ENCODE assay signal across 25 cellular contexts in the genomic region with DNA sequence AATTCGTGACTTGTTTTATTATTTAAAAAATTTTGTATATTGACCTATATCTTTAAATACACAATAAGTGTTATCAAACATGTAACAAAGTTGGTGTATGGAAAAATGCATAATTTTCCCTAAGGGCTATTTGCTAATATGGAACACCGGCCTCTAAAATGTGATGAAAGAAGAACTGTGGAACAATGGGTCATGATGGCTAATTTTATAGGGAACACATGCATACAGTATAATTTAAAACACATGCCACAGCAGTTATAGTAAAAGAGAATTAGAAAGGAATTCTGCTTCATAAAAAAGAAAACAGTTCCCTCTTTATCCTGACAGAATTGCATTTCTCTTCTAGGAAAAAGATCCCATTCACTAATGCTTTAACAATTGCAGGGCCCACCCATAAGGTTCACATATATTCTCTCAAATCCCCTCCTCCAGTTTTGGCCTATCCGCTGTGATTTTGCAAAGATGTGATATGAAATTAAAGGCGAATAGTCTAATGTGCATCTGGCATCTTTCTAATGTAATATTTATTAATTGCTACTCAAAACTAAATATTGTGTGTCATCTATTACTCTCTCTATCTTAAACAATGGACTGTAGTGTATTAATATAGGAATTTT.
A peak's percentile ranks its signal among the peaks of the same experiment; 100 is the strongest.
DNase-seq lines count a peak whose midpoint lies in the region; ATAC-seq and TF ChIP-seq lines count a peak whose summit lies in the region.
"Had no signal": no experiment of that assay in that cellular context is flagged by ENCODE, and none has a peak within 500 bp of the region (broad histone marks: within the 10 kb centered on the region; RNA-seq: fewer than 3 reads in every experiment).

No MANE protein-coding gene starts in this region.

- H3K27me3 ChIP-seq in smooth muscle cell (ENCODE audit: low read depth): no peaks in the 10 kb centered on the region
- H3K27me3 ChIP-seq: BLaER1 treated with 17β-estradiol and CSF1 and Interleukin-3, amounts not matched to agents 10 nM and 100 nM; breast epithelium; gastrocnemius medialis; stomach; transverse colon had no signal

- H3F3A ChIP-seq in smooth muscle cell (ENCODE audit: low read depth): peaks cover 7% of the 10 kb centered on the region

- no peak overlapping the region for H3K9ac ChIP-seq in smooth muscle cell (ENCODE audit: low read depth)
- H3K9ac ChIP-seq: BLaER1 treated with 17β-estradiol and CSF1 and Interleukin-3, amounts not matched to agents 10 nM and 100 nM had no signal

- peaks cover 17% of the 10 kb centered on the region for H3K4me1 ChIP-seq in smooth muscle cell (ENCODE audit: low read depth)
- H3K4me1 ChIP-seq: breast epithelium, Caco-2, gastrocnemius medialis, transverse colon had no signal

- peak; percentile 66 for DNase-seq in GM04504 (ENCODE audit: low read depth)
- peak; percentile 86 for DNase-seq in fibroblast of peridontal ligament (ENCODE audit: extremely low read depth)
- no peak for DNase-seq in smooth muscle cell (lab: John Stamatoyannopoulos, UW; ENCODE audit: unreplicated experiment)
- no peak for DNase-seq in GDM1 (lab: John Stamatoyannopoulos, UW)
- DNase-seq in stimulated activated CD4-positive, alpha-beta T cell treated with anti-CD3 and anti-CD28 coated beads, Interleukin-4, amount 100 ng/mL, for 1 hour: no peak
- DNase-seq in superior temporal gyrus (ENCODE audit: extremely low spot score): no peak
- DNase-seq: activated B cell treated with CpG ODN at 0.5 μM for 24 hours; activated CD4-positive, alpha-beta T cell treated with anti-CD3 and anti-CD28 coated beads, Interleukin-2, amount 50 U/mL, for 48 hours; activated effector memory CD4-positive, alpha-beta T cell treated with anti-CD3 and anti-CD28 coated beads, Interleukin-2, amount 50 U/mL, for 16 hours; Caco-2; gastrocnemius medialis; NCI-H1436 treated with DMSO at 0.1 percent for 48 hours; NCI-H2171; NCI-H526 treated with DMSO at 0.1 percent for 48 hours; occipital lobe; stimulated activated CD4-positive, alpha-beta T cell treated with anti-CD3 and anti-CD28 coated beads, Interleukin-12 subunit alpha, Interleukin-12 subunit beta, amount 100 ng/mL, for 4 hours; stomach; T1000; transverse colon had no signal

- H2AFZ ChIP-seq in smooth muscle cell (ENCODE audit: low read depth): peak overlapping the region; percentile 33

- peak overlapping the region; percentile 42 for H3K4me2 ChIP-seq in smooth muscle cell
- H3K4me2 ChIP-seq: BLaER1 treated with 17β-estradiol and CSF1 and Interleukin-3, amounts not matched to agents 10 nM and 100 nM had no signal

- H3K9me3 ChIP-seq in smooth muscle cell (replicated peaks; ENCODE audit: low read depth): no peaks in the 10 kb centered on the region
- H3K9me3 ChIP-seq: breast epithelium, Caco-2, gastrocnemius medialis, stomach, transverse colon had no signal

- H3K4me3 ChIP-seq in smooth muscle cell: no peak overlapping the region
- H3K4me3 ChIP-seq: BLaER1 treated with 17β-estradiol and CSF1 and Interleukin-3, amounts not matched to agents 10 nM and 100 nM; breast epithelium; coronary artery; gastrocnemius medialis; lung; stomach; transverse colon had no signal

- H3K27ac ChIP-seq in smooth muscle cell (ENCODE audit: low read depth): peak overlapping the region; percentile 17
- H3K27ac ChIP-seq: BLaER1 treated with 17β-estradiol and CSF1 and Interleukin-3, amounts not matched to agents 10 nM and 100 nM; breast epithelium; coronary artery; gastrocnemius medialis; stomach; transverse colon had no signal

- no peaks in the 10 kb centered on the region for H3K36me3 ChIP-seq in smooth muscle cell (ENCODE audit: low read depth)
- H3K36me3 ChIP-seq: BLaER1 treated with 17β-estradiol and CSF1 and Interleukin-3, amounts not matched to agents 10 nM and 100 nM; breast epithelium; gastrocnemius medialis; stomach; transverse colon had no signal

- TF ChIP-seq CTCF in smooth muscle cell (IDR thresholded peaks at IDR 0.05; ENCODE audit: borderline replicate concordance, insufficient read depth, poor library complexity, severe bottlenecking): no peak

- H4K20me1 ChIP-seq in smooth muscle cell (ENCODE audit: low read depth): no peaks in the 10 kb centered on the region
- H4K20me1 ChIP-seq: BLaER1 treated with 17β-estradiol and CSF1 and Interleukin-3, amounts not matched to agents 10 nM and 100 nM had no signal

- peak; percentile 78 for ATAC-seq in SK-N-SH treated with all-trans-retinoic acid at 6 μM for 48 hours
- ATAC-seq in HG03442 (IDR thresholded peaks at IDR 0.05; ENCODE audit: unreplicated experiment): no peak
- ATAC-seq: gastrocnemius medialis had no signal

- H3K79me2 ChIP-seq in smooth muscle cell (ENCODE audit: low read depth): no peaks in the 10 kb centered on the region

- 82% methylated on average over 4 of the region's 4 CpGs for WGBS in smooth muscle cell (ENCODE audit: low lambda C conversion rate)

TF ChIP-seq in SK-N-SH treated with all-trans-retinoic acid at 6 μM for 48 hours, 23 proteins besides CTCF, POLR2A, EP300 and RAD21:
- no peak for TF ChIP-seq ZNF70 (CRISPR knock-in tag; IDR thresholded peaks at IDR 0.05)
- TF ChIP-seq TCF4 (CRISPR knock-in tag; IDR thresholded peaks at IDR 0.05; ENCODE audit: borderline replicate concordance): peak; percentile 90
- no peak for TF ChIP-seq GLIS3 (CRISPR knock-in tag; IDR thresholded peaks at IDR 0.05)
- TF ChIP-seq, protein P1, sequence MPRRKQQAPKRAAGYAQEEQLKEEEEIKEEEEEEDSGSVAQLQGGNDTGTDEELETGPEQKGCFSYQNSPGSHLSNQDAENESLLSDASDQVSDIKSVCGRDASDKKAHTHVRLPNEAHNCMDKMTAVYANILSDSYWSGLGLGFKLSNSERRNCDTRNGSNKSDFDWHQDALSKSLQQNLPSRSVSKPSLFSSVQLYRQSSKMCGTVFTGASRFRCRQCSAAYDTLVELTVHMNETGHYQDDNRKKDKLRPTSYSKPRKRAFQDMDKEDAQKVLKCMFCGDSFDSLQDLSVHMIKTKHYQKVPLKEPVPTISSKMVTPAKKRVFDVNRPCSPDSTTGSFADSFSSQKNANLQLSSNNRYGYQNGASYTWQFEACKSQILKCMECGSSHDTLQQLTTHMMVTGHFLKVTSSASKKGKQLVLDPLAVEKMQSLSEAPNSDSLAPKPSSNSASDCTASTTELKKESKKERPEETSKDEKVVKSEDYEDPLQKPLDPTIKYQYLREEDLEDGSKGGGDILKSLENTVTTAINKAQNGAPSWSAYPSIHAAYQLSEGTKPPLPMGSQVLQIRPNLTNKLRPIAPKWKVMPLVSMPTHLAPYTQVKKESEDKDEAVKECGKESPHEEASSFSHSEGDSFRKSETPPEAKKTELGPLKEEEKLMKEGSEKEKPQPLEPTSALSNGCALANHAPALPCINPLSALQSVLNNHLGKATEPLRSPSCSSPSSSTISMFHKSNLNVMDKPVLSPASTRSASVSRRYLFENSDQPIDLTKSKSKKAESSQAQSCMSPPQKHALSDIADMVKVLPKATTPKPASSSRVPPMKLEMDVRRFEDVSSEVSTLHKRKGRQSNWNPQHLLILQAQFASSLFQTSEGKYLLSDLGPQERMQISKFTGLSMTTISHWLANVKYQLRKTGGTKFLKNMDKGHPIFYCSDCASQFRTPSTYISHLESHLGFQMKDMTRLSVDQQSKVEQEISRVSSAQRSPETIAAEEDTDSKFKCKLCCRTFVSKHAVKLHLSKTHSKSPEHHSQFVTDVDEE (CRISPR knock-in tag; IDR thresholded peaks at IDR 0.05): peak; percentile 24; the same call in 1 of the 2 replicates

Comparison
In these comparisons a context has a peak if more than half of its experiments do, and no peak if none do; other contexts are left out.
1. DNase-seq: peak in GM04504 (single experiment) and fibroblast of peridontal ligament (single experiment); none in smooth muscle cell (single experiment), GDM1 (single experiment), stimulated activated CD4-positive, alpha-beta T cell treated with anti-CD3 and anti-CD28 coated beads, Interleukin-4, amount 100 ng/mL, for 1 hour (single experiment) and superior temporal gyrus (single experiment).